Comparison of ENCODE assay signal across 8 cellular contexts in genomic region chr6:130018292-130018829, GRCh38. TPM values are rescaled to one million over a fixed set of nuclear protein-coding genes. Genes with fewer than 3 reads are reported as not detected.
DNase-seq lines count a peak whose midpoint lies in the region; TF ChIP-seq lines count a peak whose summit lies in the region.

TSS of gene L3MBTL3 (plus strand) at chr6:130018581. CDS start at chr6:130042700, 24,119 bp downstream.

- CTCF ChIA-PET in activated naive CD4-positive, alpha-beta T cell treated with anti-CD3 and anti-CD28 coated beads for 36 hours (lab: Charles Lee) = interaction anchor here (0.9 kb wide), 1 partner anchor 10 kb away, joined by 4 read pairs; no protein-coding TSS in a partner anchor

- peaks cover 5% of the 10 kb centered on the region for H3K36me3 Mint-ChIP-seq in activated naive CD4-positive, alpha-beta T cell treated with anti-CD3 and anti-CD28 coated beads for 36 hours (ENCODE audit: low read depth)

- intact Hi-C loops in activated naive CD4-positive, alpha-beta T cell treated with anti-CD3 and anti-CD28 coated beads for 36 hours (cut with micrococcal nuclease) = no loop called here

- no peaks in the 10 kb centered on the region for H3K27me3 Mint-ChIP-seq in activated naive CD4-positive, alpha-beta T cell treated with anti-CD3 and anti-CD28 coated beads for 36 hours (ENCODE audit: low read depth)

- no peaks in the 10 kb centered on the region for H3K27me3 ChIP-seq in neutrophil

- peaks cover 24% of the 10 kb centered on the region for H3K4me1 Mint-ChIP-seq in activated naive CD4-positive, alpha-beta T cell treated with anti-CD3 and anti-CD28 coated beads for 36 hours (ENCODE audit: low read depth)

- H3K27ac Mint-ChIP-seq in activated naive CD4-positive, alpha-beta T cell treated with anti-CD3 and anti-CD28 coated beads for 36 hours = peak within 1 kb of the TSS; percentile 80

- no peaks in the 10 kb centered on the region for H3K9me3 Mint-ChIP-seq in activated naive CD4-positive, alpha-beta T cell treated with anti-CD3 and anti-CD28 coated beads for 36 hours

- H3K36me3 ChIP-seq in SK-N-MC (ENCODE audit: insufficient read depth, low read length) (peaks cover 5% of the 10 kb centered on the region), neutrophil (no peaks in the 10 kb centered on the region)

- peak within 1 kb of the TSS; percentile 88 for H3K4me3 ChIP-seq in SK-N-MC
- H3K4me3 ChIP-seq in neutrophil (ENCODE audit: low read depth in 1 of 2, low read length in 1 of 2) = peak within 1 kb of the TSS; percentile 79 to 99

- H3K4me1 ChIP-seq in neutrophil (ENCODE audit: control insufficient read depth in 1 of 2, insufficient read depth in 1 of 2, low read depth in 1 of 2, low read length in 1 of 2) = peaks cover 6 to 11% of the 10 kb centered on the region in 2 experiments

- peak within 1 kb of the TSS; percentile 99 for H3K4me3 Mint-ChIP-seq in activated naive CD4-positive, alpha-beta T cell treated with anti-CD3 and anti-CD28 coated beads for 36 hours

- H3K9me3 ChIP-seq in SK-N-MC (ENCODE audit: low read depth, low read length) (no peaks in the 10 kb centered on the region), neutrophil (no peaks in the 10 kb centered on the region)

- H3K27ac ChIP-seq in SK-N-MC (peak within 1 kb of the TSS; percentile 91), neutrophil (peak within 1 kb of the TSS; percentile 84)

- no peak for TF ChIP-seq CTCF in neutrophil (IDR thresholded peaks at IDR 0.05)

- peak; percentile 86 for DNase-seq in EH (ENCODE audit: low read depth)
- DNase-seq in H4 (ENCODE audit: low spot score) = peak; percentile 22
- peak; percentile 81 for DNase-seq in LoVo (ENCODE audit: low spot score)
- DNase-seq in SK-N-MC (ENCODE audit: low read depth, low spot score) = peak; percentile 53
- DNase-seq in activated naive CD4-positive, alpha-beta T cell treated with anti-CD3 and anti-CD28 coated beads for 36 hours = peak; percentile 90
- peak; percentile 89 for DNase-seq in germinal center (ENCODE audit: low spot score)
- peak; percentile 74 for DNase-seq in stromal cell of bone marrow (ENCODE audit: low read depth)

- H3K9ac ChIP-seq in SK-N-MC (ENCODE audit: insufficient read length) = peak within 1 kb of the TSS; percentile 90

RNA-seq across cellular contexts. Expression of gene L3MBTL3, which starts in this region (rescaled TPM):
- total RNA-seq in H4 (2014; rRNA removed; shearing (Covaris generic)) = 5.9 and 7.4 TPM in 2 replicates
- 1 to 10 TPM; 3.1 to 5.0 TPM for total RNA-seq in activated naive CD4-positive, alpha-beta T cell treated with anti-CD3 and anti-CD28 coated beads for 36 hours

Comparison
In these comparisons a context has a peak if more than half of its experiments do, and no peak if none do; other contexts are left out.
1. Peak in every context shown above with its lines: DNase-seq, H3K4me3 ChIP-seq and H3K27ac ChIP-seq.
2. DNase-seq: peak in every context shown above with its lines; median percentile 90 in activated naive CD4-positive, alpha-beta T cell treated with anti-CD3 and anti-CD28 coated beads for 36 hours; 89 in germinal center; 86 in EH; 81 in LoVo; 74 in stromal cell of bone marrow; 53 in SK-N-MC; 22 in H4.